In genomic region chr2:237429761-237430160, GRCh38 we compare ENCODE assay signal across 13 cellular contexts. TPM values are rescaled to one million over a fixed set of nuclear protein-coding genes. Genes with fewer than 3 reads are reported as not detected.
DNase-seq lines count a peak whose midpoint lies in the region; ATAC-seq and TF ChIP-seq lines count a peak whose summit lies in the region.
"Had no signal": no experiment of that assay in that cellular context is flagged by ENCODE, and none has a peak within 500 bp of the region (broad histone marks: within the 10 kb centered on the region; RNA-seq: fewer than 3 reads in every experiment).

No MANE protein-coding gene starts in this region.

- peaks cover 1% of the 10 kb centered on the region for H3K27me3 Mint-ChIP-seq in activated CD8-positive, alpha-beta T cell treated with anti-CD3 and anti-CD28 coated beads for 36 hours
- peaks cover 2% of the 10 kb centered on the region for H3K27me3 Mint-ChIP-seq in activated CD8-positive, alpha-beta T cell treated with anti-CD3 and anti-CD28 coated beads, Interleukin-2, amount 10 ng/mL, durations not matched to agents 7 days and 5 days (ENCODE audit: low read depth)
- H3K27me3 Mint-ChIP-seq in type B pancreatic cell = peaks cover 30% of the 10 kb centered on the region

- no peak overlapping the region for H3K4me3 Mint-ChIP-seq in activated CD8-positive, alpha-beta T cell treated with anti-CD3 and anti-CD28 coated beads for 36 hours
- no peak overlapping the region for H3K4me3 Mint-ChIP-seq in activated CD8-positive, alpha-beta T cell treated with anti-CD3 and anti-CD28 coated beads, Interleukin-2, amount 10 ng/mL, durations not matched to agents 7 days and 5 days
- no peak overlapping the region for H3K4me3 Mint-ChIP-seq in type B pancreatic cell

- peaks cover 30% of the 10 kb centered on the region for H3K27me3 ChIP-seq in MM.1S (replicated peaks; ENCODE audit: insufficient read depth, low read length)
- no peaks in the 10 kb centered on the region for H3K27me3 ChIP-seq in smooth muscle cell (ENCODE audit: low read depth)
- peaks cover 78% of the 10 kb centered on the region for H3K27me3 ChIP-seq in WERI-Rb-1 (ENCODE audit: insufficient read depth, low read depth, severe bottlenecking)
- H3K27me3 ChIP-seq: breast epithelium had no signal

- H3K4me1 Mint-ChIP-seq in activated CD8-positive, alpha-beta T cell treated with anti-CD3 and anti-CD28 coated beads for 36 hours (ENCODE audit: low read depth) = peaks cover 85% of the 10 kb centered on the region
- H3K4me1 Mint-ChIP-seq in activated CD8-positive, alpha-beta T cell treated with anti-CD3 and anti-CD28 coated beads, Interleukin-2, amount 10 ng/mL, durations not matched to agents 7 days and 5 days (ENCODE audit: low read depth) = peaks cover 71% of the 10 kb centered on the region
- H3K4me1 Mint-ChIP-seq in type B pancreatic cell (ENCODE audit: unreplicated experiment) = peaks cover 14% of the 10 kb centered on the region

- H3K27ac ChIP-seq in MM.1S (ENCODE audit: low read length) (no peak overlapping the region), smooth muscle cell (ENCODE audit: low read depth) (peak overlapping the region; percentile 100), WERI-Rb-1 (no peak overlapping the region)
- H3K27ac ChIP-seq: breast epithelium had no signal

- H3K4me1 ChIP-seq in MM.1S (ENCODE audit: low read length) (peaks cover 31% of the 10 kb centered on the region), smooth muscle cell (ENCODE audit: low read depth) (no peaks in the 10 kb centered on the region)

- peaks cover 4% of the 10 kb centered on the region for H3K9me3 Mint-ChIP-seq in activated CD8-positive, alpha-beta T cell treated with anti-CD3 and anti-CD28 coated beads for 36 hours
- no peaks in the 10 kb centered on the region for H3K9me3 Mint-ChIP-seq in activated CD8-positive, alpha-beta T cell treated with anti-CD3 and anti-CD28 coated beads, Interleukin-2, amount 10 ng/mL, durations not matched to agents 7 days and 5 days (ENCODE audit: insufficient read depth)
- peaks cover 0 to 4% of the 10 kb centered on the region in 2 donors for H3K9me3 Mint-ChIP-seq in activated naive CD4-positive, alpha-beta T cell treated with anti-CD3 and anti-CD28 coated beads, Interleukin-2, amount 50 U/mL, for 72 hours
- peaks cover 4% of the 10 kb centered on the region for H3K9me3 Mint-ChIP-seq in type B pancreatic cell

- H3K9ac ChIP-seq in MM.1S (ENCODE audit: low read length) = no peak overlapping the region
- H3K9ac ChIP-seq in smooth muscle cell (ENCODE audit: low read depth) = no peak overlapping the region

- H3K79me2 ChIP-seq in MM.1S (ENCODE audit: low read length) (no peaks in the 10 kb centered on the region), smooth muscle cell (ENCODE audit: low read depth) (peaks cover 50% of the 10 kb centered on the region)

- intact Hi-C loops in activated CD8-positive, alpha-beta T cell treated with anti-CD3 and anti-CD28 coated beads for 36 hours (cut with micrococcal nuclease) = loop anchor here (5.0 to 10.0 kb wide), 3 partner anchors 43 to 272 kb away; no protein-coding TSS in a partner anchor
- intact Hi-C loops in left colon (cut with DNase I, micrococcal nuclease) = no loop called here

- no peak overlapping the region; the same call in 1 of the 2 replicates for H3K4me2 ChIP-seq in MM.1S (ENCODE audit: low read depth, low read length)
- H3K4me2 ChIP-seq in smooth muscle cell = peak overlapping the region; percentile 79

- H3K9me3 ChIP-seq in MM.1S (replicated peaks; ENCODE audit: insufficient read depth, low read length) (no peaks in the 10 kb centered on the region), smooth muscle cell (replicated peaks; ENCODE audit: low read depth) (no peaks in the 10 kb centered on the region), WERI-Rb-1 (ENCODE audit: severe bottlenecking) (no peaks in the 10 kb centered on the region)
- H3K9me3 ChIP-seq: breast epithelium had no signal

- 83% methylated on average over 3 of the region's 3 CpGs for WGBS in smooth muscle cell (ENCODE audit: low lambda C conversion rate)

- H3K36me3 Mint-ChIP-seq in activated CD8-positive, alpha-beta T cell treated with anti-CD3 and anti-CD28 coated beads for 36 hours (ENCODE audit: low read depth) = peaks cover 6% of the 10 kb centered on the region
- H3K36me3 Mint-ChIP-seq in activated CD8-positive, alpha-beta T cell treated with anti-CD3 and anti-CD28 coated beads, Interleukin-2, amount 10 ng/mL, durations not matched to agents 7 days and 5 days (ENCODE audit: low read depth) = peaks cover 4% of the 10 kb centered on the region
- peaks cover 22 to 25% of the 10 kb centered on the region in 2 donors for H3K36me3 Mint-ChIP-seq in activated naive CD4-positive, alpha-beta T cell treated with anti-CD3 and anti-CD28 coated beads, Interleukin-2, amount 50 U/mL, for 72 hours
- H3K36me3 Mint-ChIP-seq in type B pancreatic cell = no peaks in the 10 kb centered on the region

- POLR2A ChIA-PET in activated CD8-positive, alpha-beta T cell treated with anti-CD3 and anti-CD28 coated beads for 36 hours (lab: Charles Lee) = interaction anchor here (1.1 to 4.4 kb wide), 4 partner anchors 11 to 46 kb away, joined by 3 to 32 read pairs (median 4); no protein-coding TSS in a partner anchor
- POLR2A ChIA-PET in activated CD8-positive, alpha-beta T cell treated with anti-CD3 and anti-CD28 coated beads, Interleukin-2, amount 10 ng/mL, durations not matched to agents 7 days and 5 days (lab: Charles Lee) = interaction anchor here (2.2 kb wide), 1 partner anchor 11 kb away, joined by 6 read pairs; no protein-coding TSS in a partner anchor

- H3F3A ChIP-seq in MM.1S (ENCODE audit: insufficient read depth, low read length) (peaks cover 7% of the 10 kb centered on the region; the same call in 1 of the 2 replicates), smooth muscle cell (ENCODE audit: low read depth) (peaks cover 36% of the 10 kb centered on the region)

- H3K4me3 ChIP-seq in MM.1S (ENCODE audit: low read length) = no peak overlapping the region
- no peak overlapping the region for H3K4me3 ChIP-seq in smooth muscle cell
- H3K4me3 ChIP-seq in WERI-Rb-1 (ENCODE audit: low read depth, low read length) = no peak overlapping the region
- H3K4me3 ChIP-seq: breast epithelium had no signal

- no peak for TF ChIP-seq CTCF in activated CD8-positive, alpha-beta T cell treated with anti-CD3 and anti-CD28 coated beads for 36 hours (IDR thresholded peaks at IDR 0.05)
- TF ChIP-seq CTCF in MM.1S (IDR thresholded peaks at IDR 0.05; ENCODE audit: low read length) (no peak), smooth muscle cell (IDR thresholded peaks at IDR 0.05; ENCODE audit: borderline replicate concordance, insufficient read depth, poor library complexity, severe bottlenecking) (no peak), WERI-Rb-1 (IDR thresholded peaks at IDR 0.05; ENCODE audit: low read depth, low read length) (no peak), type B pancreatic cell (conservative IDR thresholded peaks at IDR 0.05) (no peak)

- CTCF ChIA-PET in activated CD8-positive, alpha-beta T cell treated with anti-CD3 and anti-CD28 coated beads for 36 hours (lab: Charles Lee) = interaction anchor here (1.0 to 15.0 kb wide), 6 partner anchors 8 to 46 kb away, joined by 4 to 257 read pairs (median 14); no protein-coding TSS in a partner anchor
- CTCF ChIA-PET in activated CD8-positive, alpha-beta T cell treated with anti-CD3 and anti-CD28 coated beads, Interleukin-2, amount 10 ng/mL, durations not matched to agents 7 days and 5 days (lab: Charles Lee) = interaction anchor here (0.6 to 3.5 kb wide), 6 partner anchors 9 to 485 kb away, joined by 3 to 35 read pairs (median 7); no protein-coding TSS in a partner anchor

- no peak for ATAC-seq in activated CD8-positive, alpha-beta T cell treated with anti-CD3 and anti-CD28 coated beads for 36 hours
- no peak for ATAC-seq in activated CD8-positive, alpha-beta T cell treated with anti-CD3 and anti-CD28 coated beads, Interleukin-2, amount 10 ng/mL, durations not matched to agents 7 days and 5 days
- ATAC-seq in activated naive CD4-positive, alpha-beta T cell treated with anti-CD3 and anti-CD28 coated beads, Interleukin-2, amount 50 U/mL, for 72 hours = no peak
- no peak for ATAC-seq in left colon

- peak; percentile 61 for DNase-seq in activated CD8-positive, alpha-beta T cell treated with anti-CD3 and anti-CD28 coated beads for 36 hours
- no peak for DNase-seq in activated CD8-positive, alpha-beta T cell treated with anti-CD3 and anti-CD28 coated beads, Interleukin-2, amount 10 ng/mL, durations not matched to agents 7 days and 5 days
- DNase-seq in MM.1S (peak; percentile 6), smooth muscle cell (lab: John Stamatoyannopoulos, UW; ENCODE audit: unreplicated experiment) (no peak), left colon (no peak), WERI-Rb-1 (no peak), type B pancreatic cell (ENCODE audit: extremely low spot score, unreplicated experiment) (no peak)
- peak in 1 of 2 donors; percentile 39 for DNase-seq in activated naive CD4-positive, alpha-beta T cell treated with anti-CD3 and anti-CD28 coated beads, Interleukin-2, amount 50 U/mL, for 72 hours (ENCODE audit: low spot score in 2 of 2)
- DNase-seq: foreskin melanocyte, NCI-H774, substantia nigra had no signal

- no peak overlapping the region for H2AFZ ChIP-seq in MM.1S (ENCODE audit: low read length)
- no peak overlapping the region for H2AFZ ChIP-seq in smooth muscle cell (ENCODE audit: low read depth)

- H4K20me1 ChIP-seq in MM.1S (ENCODE audit: insufficient read depth, low read length) = no peaks in the 10 kb centered on the region
- no peaks in the 10 kb centered on the region for H4K20me1 ChIP-seq in smooth muscle cell (ENCODE audit: low read depth)

- no peaks in the 10 kb centered on the region for H3K9me2 ChIP-seq in MM.1S (replicated peaks; ENCODE audit: insufficient read depth, low read length)

- H3K27ac Mint-ChIP-seq in activated CD8-positive, alpha-beta T cell treated with anti-CD3 and anti-CD28 coated beads for 36 hours = peak overlapping the region; percentile 73
- no peak overlapping the region for H3K27ac Mint-ChIP-seq in activated CD8-positive, alpha-beta T cell treated with anti-CD3 and anti-CD28 coated beads, Interleukin-2, amount 10 ng/mL, durations not matched to agents 7 days and 5 days
- peak overlapping the region; percentile 81 to 97 for H3K27ac Mint-ChIP-seq in activated naive CD4-positive, alpha-beta T cell treated with anti-CD3 and anti-CD28 coated beads, Interleukin-2, amount 50 U/mL, for 72 hours
- no peak overlapping the region for H3K27ac Mint-ChIP-seq in type B pancreatic cell

- no peaks in the 10 kb centered on the region for H3K36me3 ChIP-seq in MM.1S (replicated peaks; ENCODE audit: insufficient read depth, low read length)
- no peaks in the 10 kb centered on the region for H3K36me3 ChIP-seq in smooth muscle cell (ENCODE audit: low read depth)
- H3K36me3 ChIP-seq in WERI-Rb-1 = no peaks in the 10 kb centered on the region
- H3K36me3 ChIP-seq: breast epithelium had no signal

RNA-seq across cellular contexts. Expression of gene COL6A3, which starts 15.8 kb away (rescaled TPM):
- 1 to 10 TPM; 4.0 to 4.1 TPM for total RNA-seq in activated CD8-positive, alpha-beta T cell treated with anti-CD3 and anti-CD28 coated beads for 36 hours
- total RNA-seq in activated CD8-positive, alpha-beta T cell treated with anti-CD3 and anti-CD28 coated beads, Interleukin-2, amount 10 ng/mL, durations not matched to agents 7 days and 5 days = under 1 TPM; 0.03 to 0.10 TPM
- 10 to 100 TPM; 13.6 to 31.6 TPM for total RNA-seq in activated naive CD4-positive, alpha-beta T cell treated with anti-CD3 and anti-CD28 coated beads, Interleukin-2, amount 50 U/mL, for 72 hours
- 1,708 and 1,938 TPM in 2 replicates for total RNA-seq in smooth muscle cell
- polyA plus RNA-seq in smooth muscle cell = 643 and 888 TPM in 2 replicates
- total RNA-seq in left colon = 10 to 100 TPM; 22.6 to 79.5 TPM
- 4.7 and 157 TPM in 2 replicates for total RNA-seq in type B pancreatic cell (ENCODE audit: low replicate concordance)

RNA-seq across cellular contexts. Expression of gene MLPH, which starts 57.3 kb away (rescaled TPM):
- total RNA-seq in activated CD8-positive, alpha-beta T cell treated with anti-CD3 and anti-CD28 coated beads for 36 hours = not detected
- not detected for total RNA-seq in activated CD8-positive, alpha-beta T cell treated with anti-CD3 and anti-CD28 coated beads, Interleukin-2, amount 10 ng/mL, durations not matched to agents 7 days and 5 days
- not detected for total RNA-seq in activated naive CD4-positive, alpha-beta T cell treated with anti-CD3 and anti-CD28 coated beads, Interleukin-2, amount 50 U/mL, for 72 hours
- total RNA-seq in smooth muscle cell (15.7 and 36.4 TPM in 2 replicates), left colon (100 to 1,000 TPM; 117 to 139 TPM), type B pancreatic cell (ENCODE audit: low replicate concordance) (14.8 and 16.7 TPM in 2 replicates)
- 32.8 and 40.1 TPM in 2 replicates for polyA plus RNA-seq in smooth muscle cell
- total RNA-seq: skeletal muscle tissue had no signal

Comparison
In these comparisons a context has a peak if more than half of its experiments do, and no peak if none do; other contexts are left out.
1. DNase-seq: peak in activated CD8-positive, alpha-beta T cell treated with anti-CD3 and anti-CD28 coated beads for 36 hours (single experiment) and MM.1S (single experiment); none in activated CD8-positive, alpha-beta T cell treated with anti-CD3 and anti-CD28 coated beads, Interleukin-2, amount 10 ng/mL, durations not matched to agents 7 days and 5 days (single experiment), smooth muscle cell (single experiment), left colon (0 of 2), WERI-Rb-1 (single experiment) and type B pancreatic cell (single experiment).
2. H3K27ac Mint-ChIP-seq: peak in activated CD8-positive, alpha-beta T cell treated with anti-CD3 and anti-CD28 coated beads for 36 hours (single experiment) and activated naive CD4-positive, alpha-beta T cell treated with anti-CD3 and anti-CD28 coated beads, Interleukin-2, amount 50 U/mL, for 72 hours (2 of 2); none in activated CD8-positive, alpha-beta T cell treated with anti-CD3 and anti-CD28 coated beads, Interleukin-2, amount 10 ng/mL, durations not matched to agents 7 days and 5 days (single experiment) and type B pancreatic cell (single experiment).
3. RNA of gene COL6A3, which starts 15.8 kb away (total RNA-seq): 1,708 to 1,938 TPM in smooth muscle cell; 4.7 to 157 TPM in type B pancreatic cell, 22.6 to 79.5 TPM in left colon, 13.6 to 31.6 TPM in activated naive CD4-positive, alpha-beta T cell treated with anti-CD3 and anti-CD28 coated beads, Interleukin-2, amount 50 U/mL, for 72 hours, 4.0 to 4.1 TPM in activated CD8-positive, alpha-beta T cell treated with anti-CD3 and anti-CD28 coated beads for 36 hours and 0.03 to 0.10 TPM in activated CD8-positive, alpha-beta T cell treated with anti-CD3 and anti-CD28 coated beads, Interleukin-2, amount 10 ng/mL, durations not matched to agents 7 days and 5 days; every median in the first group is over 10 times any median in the second.
4. RNA of gene MLPH, which starts 57.3 kb away (total RNA-seq): 117 to 139 TPM in left colon, 15.7 to 36.4 TPM in smooth muscle cell and 14.8 to 16.7 TPM in type B pancreatic cell; not detected in activated naive CD4-positive, alpha-beta T cell treated with anti-CD3 and anti-CD28 coated beads, Interleukin-2, amount 50 U/mL, for 72 hours, not detected in activated CD8-positive, alpha-beta T cell treated with anti-CD3 and anti-CD28 coated beads for 36 hours and not detected in activated CD8-positive, alpha-beta T cell treated with anti-CD3 and anti-CD28 coated beads, Interleukin-2, amount 10 ng/mL, durations not matched to agents 7 days and 5 days; every median in the first group is over 10 times any median in the second.